8 cellular contexts compared by ENCODE assay signal in the genomic region with DNA sequence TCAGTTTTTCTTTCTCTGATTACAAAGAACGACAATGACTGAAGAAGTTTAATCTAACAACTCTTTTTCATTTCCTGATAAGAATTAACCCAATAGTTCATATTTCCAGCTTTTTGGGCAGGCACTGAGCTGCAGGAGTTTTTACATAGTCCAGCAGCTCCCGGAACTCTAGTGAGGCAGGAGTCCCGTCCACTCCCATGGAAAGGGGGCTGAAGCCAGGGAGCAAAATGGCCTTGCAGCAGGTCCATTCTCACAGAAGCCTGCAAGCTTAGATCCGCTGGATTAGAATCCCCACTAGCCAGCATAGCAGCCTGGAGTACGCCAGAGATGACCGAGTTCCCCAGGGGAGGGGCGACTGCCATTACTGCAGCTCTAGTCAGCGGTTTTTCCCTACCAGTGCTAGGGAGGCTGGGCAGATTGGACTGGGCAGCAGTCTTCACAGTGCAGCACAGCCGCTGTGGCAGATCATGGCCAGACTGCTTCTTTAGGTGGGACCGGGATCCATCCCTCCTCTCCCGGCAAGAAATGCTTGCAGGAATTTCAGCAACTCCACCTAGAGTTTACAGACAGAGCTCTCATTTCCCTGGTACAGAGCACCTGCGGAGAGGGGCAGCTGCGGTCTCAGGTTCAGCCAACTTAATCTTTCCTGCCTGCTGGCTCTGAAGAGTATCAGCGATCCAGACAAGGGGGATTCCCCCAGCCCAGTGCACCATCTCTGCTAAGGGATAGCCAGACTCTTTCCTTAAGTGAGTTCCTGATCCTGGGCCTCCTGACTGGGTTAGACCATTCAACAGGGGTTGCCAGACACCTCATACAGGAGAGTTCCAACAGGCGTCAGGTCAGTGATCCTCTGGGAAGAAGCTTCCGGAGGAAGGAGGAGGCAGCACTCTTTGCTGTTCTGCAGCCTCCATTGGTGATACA. TPM values are rescaled to one million over a fixed set of nuclear protein-coding genes. Genes with fewer than 3 reads are reported as not detected.
DNase-seq lines count a peak whose midpoint lies in the region; ATAC-seq and TF ChIP-seq lines count a peak whose summit lies in the region.

No MANE protein-coding gene starts in this region.

- H3K9me3 Mint-ChIP-seq in Calu3 (ENCODE audit: low read depth, unreplicated experiment) = peaks cover 2% of the 10 kb centered on the region

- peaks cover 33% of the 10 kb centered on the region for H3K4me1 Mint-ChIP-seq in Calu3 (ENCODE audit: low read depth, unreplicated experiment)

- H3K4me3 Mint-ChIP-seq in Calu3 (ENCODE audit: low read depth, unreplicated experiment) = peak overlapping the region; percentile 84

- CTCF ChIA-PET in Calu3 (lab: Charles Lee) = interaction anchor here (0.5 kb wide), 1 partner anchor 1405 kb away, joined by 4 read pairs; no protein-coding TSS in a partner anchor

- H3K4me3 ChIP-seq in WI38 (ENCODE audit: low read depth, low read length) = peak overlapping the region; percentile 62

- no peaks in the 10 kb centered on the region for H3K27me3 Mint-ChIP-seq in Calu3 (ENCODE audit: unreplicated experiment)

- DNase-seq in Calu3 (peak; percentile 4), glomerular visceral epithelial cell (ENCODE audit: extremely low spot score) (peak; percentile 24), renal cortical epithelial cell (ENCODE audit: low read depth) (peak; percentile 16), NCI-H2196 treated with DMSO at 0.1 percent for 48 hours (lab: John Stamatoyannopoulos, UW; ENCODE audit: unreplicated experiment) (no peak), DMS79 (lab: John Stamatoyannopoulos, UW) (no peak)

- peaks cover 33% of the 10 kb centered on the region for H3K36me3 Mint-ChIP-seq in Calu3 (ENCODE audit: insufficient read depth, unreplicated experiment)

- ATAC-seq in HG03139 (IDR thresholded peaks at IDR 0.05; ENCODE audit: unreplicated experiment) = peak; percentile 7
- no peak for ATAC-seq in HG02970 (IDR thresholded peaks at IDR 0.05; ENCODE audit: low FRiP score, unreplicated experiment)

- no TSS peak for BruUV-seq in Calu3 (replicated peaks; lab: Mats Ljungman, UMichigan)

- intact Hi-C loops in Calu3 (cut with micrococcal nuclease; ENCODE audit: unreplicated experiment) = loop anchor here (10.0 kb wide), 1 partner anchor 236 kb away; no protein-coding TSS in a partner anchor

- H3K27ac Mint-ChIP-seq in Calu3 (ENCODE audit: unreplicated experiment) = peak overlapping the region; percentile 86

- TF ChIP-seq CTCF in Calu3 (IDR thresholded peaks at IDR 0.05; ENCODE audit: unreplicated experiment) (no peak), WI38 (IDR thresholded peaks at IDR 0.05; ENCODE audit: low read depth, low read length) (no peak)

RNA-seq across cellular contexts. Expression of gene CASP4, which starts 0.7 kb away (rescaled TPM):
- 53.1 and 67.7 TPM in 2 replicates for total RNA-seq in Calu3 (2022)
- 150 and 201 TPM in 2 replicates for total RNA-seq in renal cortical epithelial cell

RNA-seq across cellular contexts. Expression of gene CASP5, which starts 53.9 kb away (rescaled TPM):
- total RNA-seq in Calu3 (2022) = not detected in 2 replicates
- not detected in 2 replicates for total RNA-seq in renal cortical epithelial cell

Comparison
In these comparisons a context has a peak if more than half of its experiments do, and no peak if none do; other contexts are left out.
1. DNase-seq: peak in Calu3 (single experiment), glomerular visceral epithelial cell (single experiment) and renal cortical epithelial cell (single experiment); none in NCI-H2196 treated with DMSO at 0.1 percent for 48 hours (single experiment) and DMS79 (single experiment).